16 cellular contexts compared by ENCODE assay signal in the genomic region with DNA sequence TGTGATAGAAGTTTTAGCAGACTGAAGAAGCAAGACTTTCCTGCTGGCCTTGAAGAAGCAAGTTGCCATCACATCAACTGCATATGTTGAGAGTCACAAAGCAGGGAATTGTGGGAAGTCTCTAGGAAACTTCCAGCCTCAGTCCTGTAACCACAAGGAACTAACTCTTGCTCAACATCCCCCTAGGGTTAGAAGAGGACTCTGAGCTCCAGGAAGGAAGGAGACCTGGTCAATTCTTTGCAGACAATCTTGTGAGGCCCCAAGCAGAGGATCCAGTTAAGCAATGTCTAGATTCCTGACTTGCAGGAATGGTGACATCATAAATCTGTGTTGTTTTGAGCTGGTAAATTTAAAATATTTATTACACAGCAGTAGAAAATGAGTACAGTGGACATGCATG. TPM values are rescaled to one million over a fixed set of nuclear protein-coding genes. Genes with fewer than 3 reads are reported as not detected.
DNase-seq lines count a peak whose midpoint lies in the region; FAIRE-seq and TF ChIP-seq lines count a peak whose summit lies in the region.
"Had no signal": no experiment of that assay in that cellular context is flagged by ENCODE, and none has a peak within 500 bp of the region (broad histone marks: within the 10 kb centered on the region; RNA-seq: fewer than 3 reads in every experiment).

No MANE protein-coding gene starts in this region.

- DNase-seq in AG04449 (ENCODE audit: low read depth, low spot score) (peak; percentile 73), HFFc6 (peak; percentile 92), SKM-1 (lab: John Stamatoyannopoulos, UW; ENCODE audit: unreplicated experiment) (peak; percentile 73), foreskin fibroblast (peak; percentile 91 to 93), NCI-H2171 (lab: John Stamatoyannopoulos, UW) (no peak), RCC 7860 (ENCODE audit: low spot score) (no peak)
- DNase-seq in stimulated activated naive CD4-positive, alpha-beta T cell treated with Interleukin-2 at 50 U/mL for 16 hours (lab: John Stamatoyannopoulos, UW) = no peak
- no peak for DNase-seq in stimulated activated CD4-positive, alpha-beta T cell treated with anti-CD3 and anti-CD28 coated beads, Interleukin-2, amount 100 ng/mL, for 24 hours
- DNase-seq: activated CD8-positive, alpha-beta T cell treated with anti-CD3 and anti-CD28 coated beads for 36 hours; activated naive CD4-positive, alpha-beta T cell treated with anti-CD3 and anti-CD28 coated beads, Interleukin-2, amount 10 ng/mL, durations not matched to agents 7 days and 5 days; dermis blood vessel endothelial cell; NCI-H82; right lobe of liver; tibial artery had no signal

- CTCF ChIA-PET in AG04449 (lab: Yijun Ruan, JAX) = interaction anchor here (0.8 to 5.2 kb wide), 8 partner anchors 12 to 293 kb away, joined by 3 to 121 read pairs (median 18); no protein-coding TSS in a partner anchor

- TF ChIP-seq CTCF in AG04449 (IDR thresholded peaks at IDR 0.05; ENCODE audit: insufficient read depth, low read length, missing control alignments) (no peak), HFFc6 (IDR thresholded peaks at IDR 0.05) (no peak), foreskin fibroblast (IDR thresholded peaks at IDR 0.05; ENCODE audit: low read depth, low read length) (no peak)

- peaks cover 6% of the 10 kb centered on the region; the same call in 1 of the 2 replicates for H3K9me3 Mint-ChIP-seq in HFFc6
- H3K9me3 Mint-ChIP-seq: activated CD8-positive, alpha-beta T cell treated with anti-CD3 and anti-CD28 coated beads for 36 hours; activated naive CD4-positive, alpha-beta T cell treated with anti-CD3 and anti-CD28 coated beads, Interleukin-2, amount 10 ng/mL, durations not matched to agents 7 days and 5 days had no signal

- POLR2A ChIA-PET in AG04449 (lab: Yijun Ruan, JAX) = interaction anchor here (1.1 kb wide), 1 partner anchor 656 kb away, joined by 4 read pairs; no protein-coding TSS in a partner anchor

- no peaks in the 10 kb centered on the region; the same call in 1 of the 2 replicates for H3K27me3 Mint-ChIP-seq in HFFc6 (ENCODE audit: insufficient read depth)
- H3K27me3 Mint-ChIP-seq: activated naive CD4-positive, alpha-beta T cell treated with anti-CD3 and anti-CD28 coated beads, Interleukin-2, amount 10 ng/mL, durations not matched to agents 7 days and 5 days had no signal

- peaks cover 23% of the 10 kb centered on the region for H3K4me1 Mint-ChIP-seq in HFFc6 (ENCODE audit: low read depth)
- H3K4me1 Mint-ChIP-seq: activated naive CD4-positive, alpha-beta T cell treated with anti-CD3 and anti-CD28 coated beads, Interleukin-2, amount 10 ng/mL, durations not matched to agents 7 days and 5 days had no signal

- H3K4me3 Mint-ChIP-seq in HFFc6 = no peak overlapping the region
- H3K4me3 Mint-ChIP-seq: activated CD8-positive, alpha-beta T cell treated with anti-CD3 and anti-CD28 coated beads for 36 hours; activated naive CD4-positive, alpha-beta T cell treated with anti-CD3 and anti-CD28 coated beads, Interleukin-2, amount 10 ng/mL, durations not matched to agents 7 days and 5 days had no signal

- H3K4me3 ChIP-seq in AG04449 (ENCODE audit: low read depth, low read length) (no peak overlapping the region), foreskin fibroblast (ENCODE audit: low read depth in 1 of 2, low read length in 2 of 2) (no peak overlapping the region)
- H3K4me3 ChIP-seq: right lobe of liver, tibial artery had no signal

- 0 out of 2 replicates have a peak, but pooled peaks cover 9% of the 10 kb centered on the region for H3K36me3 Mint-ChIP-seq in HFFc6 (ENCODE audit: low read depth)
- H3K36me3 Mint-ChIP-seq: activated naive CD4-positive, alpha-beta T cell treated with anti-CD3 and anti-CD28 coated beads, Interleukin-2, amount 10 ng/mL, durations not matched to agents 7 days and 5 days had no signal

- H3K27ac Mint-ChIP-seq in HFFc6 = peak overlapping the region; percentile 76
- H3K27ac Mint-ChIP-seq: activated CD8-positive, alpha-beta T cell treated with anti-CD3 and anti-CD28 coated beads for 36 hours; activated naive CD4-positive, alpha-beta T cell treated with anti-CD3 and anti-CD28 coated beads, Interleukin-2, amount 10 ng/mL, durations not matched to agents 7 days and 5 days had no signal

- FAIRE-seq in RCC 7860 (lab: Jason Lieb, UNC) = no peak

RNA-seq across cellular contexts. Expression of a gene that starts 18.6 kb away (rescaled TPM):
- not detected for total RNA-seq in HFFc6 (2021; fragmentation: NEBNext Ultra II Directional; extraction: Animal tissue kit (Norgen Biotek cat#: 25700))
- total RNA-seq: activated CD8-positive, alpha-beta T cell treated with anti-CD3 and anti-CD28 coated beads for 36 hours; Daoy; T-helper 1 cell treated with Interleukin-12 subunit alpha and Interleukin-12 subunit beta and Interleukin-4 antibody, amounts not matched to agents 30 ng/mL and 1 ng/mL, for 36 hours had no signal

Comparison
In these comparisons a context has a peak if more than half of its experiments do, and no peak if none do; other contexts are left out.
1. DNase-seq: peak in AG04449 (single experiment), HFFc6 (single experiment), SKM-1 (single experiment) and foreskin fibroblast (2 of 2); none in NCI-H2171 (single experiment), RCC 7860 (single experiment), stimulated activated naive CD4-positive, alpha-beta T cell treated with Interleukin-2 at 50 U/mL for 16 hours (single experiment) and stimulated activated CD4-positive, alpha-beta T cell treated with anti-CD3 and anti-CD28 coated beads, Interleukin-2, amount 100 ng/mL, for 24 hours (0 of 2).